In genomic region chr20:58721951-58722371, GRCh38 we compare ENCODE assay signal across 19 cellular contexts. TPM values are rescaled to one million over a fixed set of nuclear protein-coding genes. Genes with fewer than 3 reads are reported as not detected.
DNase-seq lines count a peak whose midpoint lies in the region; ATAC-seq and TF ChIP-seq lines count a peak whose summit lies in the region.
"Had no signal": no experiment of that assay in that cellular context is flagged by ENCODE, and none has a peak within 500 bp of the region (broad histone marks: within the 10 kb centered on the region; RNA-seq: fewer than 3 reads in every experiment).

No MANE protein-coding gene starts in this region.

- peaks cover 2% of the 10 kb centered on the region for H3K36me3 Mint-ChIP-seq in chondrocyte (ENCODE audit: low read depth)

- H3K4me1 ChIP-seq in testis (no peaks in the 10 kb centered on the region), Karpas-422 (ENCODE audit: low read length) (no peaks in the 10 kb centered on the region)

- no peaks in the 10 kb centered on the region for H3K9me2 ChIP-seq in Karpas-422 (replicated peaks; ENCODE audit: insufficient read depth, low read length)

- no peaks in the 10 kb centered on the region for H3K27me3 ChIP-seq in testis
- H3K27me3 ChIP-seq in Karpas-422 (ENCODE audit: low read length): no peaks in the 10 kb centered on the region

- TF ChIP-seq CTCF in NB4 (IDR thresholded peaks at IDR 0.05; ENCODE audit: low read depth, low read length) (no peak), chondrocyte (IDR thresholded peaks at IDR 0.05) (no peak), testis (IDR thresholded peaks at IDR 0.05) (no peak)

- intact Hi-C loops in testis (cut with DNase I; ENCODE audit: low total_unique reads): no loop called here

- H3K27me3 Mint-ChIP-seq in chondrocyte (ENCODE audit: low read depth): peaks cover 37% of the 10 kb centered on the region

- no peak overlapping the region for H2AFZ ChIP-seq in Karpas-422 (ENCODE audit: low read length)
- H2AFZ ChIP-seq: GM23248 had no signal

- peaks cover 16% of the 10 kb centered on the region for H3K9me3 Mint-ChIP-seq in chondrocyte (ENCODE audit: low read depth)

- no peak overlapping the region for H3K27ac ChIP-seq in testis
- no peak overlapping the region for H3K27ac ChIP-seq in Karpas-422 (ENCODE audit: low read length)
- H3K27ac ChIP-seq: brain microvascular endothelial cell, C4-2B, GM23248, VCaP had no signal

- no peak overlapping the region for H3K9ac ChIP-seq in Karpas-422 (ENCODE audit: low read length)
- H3K9ac ChIP-seq: GM23248 had no signal

- H3K9me3 ChIP-seq in testis (no peaks in the 10 kb centered on the region), Karpas-422 (ENCODE audit: low read length) (no peaks in the 10 kb centered on the region)

- H3K36me3 ChIP-seq in testis (ENCODE audit: low read depth, missing control alignments) (no peaks in the 10 kb centered on the region), Karpas-422 (ENCODE audit: insufficient read depth, low read length) (no peaks in the 10 kb centered on the region)
- H3K36me3 ChIP-seq: brain microvascular endothelial cell had no signal

- ATAC-seq in left lobe of liver: peak; percentile 35

- no peaks in the 10 kb centered on the region for H3K79me2 ChIP-seq in Karpas-422 (ENCODE audit: low read length)

- H3K4me3 Mint-ChIP-seq in chondrocyte (ENCODE audit: unreplicated experiment): no peak overlapping the region

- TF ChIP-seq POLR2A in NB4 (IDR thresholded peaks at IDR 0.05; ENCODE audit: extremely low read depth, insufficient read length): no peak
- no peak for TF ChIP-seq POLR2A in testis (IDR thresholded peaks at IDR 0.05)

- no peak overlapping the region for H3K4me2 ChIP-seq in Karpas-422 (ENCODE audit: low read depth, low read length, poor library complexity, severe bottlenecking)

- H3K4me3 ChIP-seq in NB4 (ENCODE audit: low read depth, low read length) (no peak overlapping the region), testis (no peak overlapping the region), Karpas-422 (ENCODE audit: low read length) (no peak overlapping the region)
- H3K4me3 ChIP-seq: GM23248 had no signal

- 72 to 74% methylated on average over 12 to 15 of the region's 15 CpGs for WGBS in testis, 2 donors

- H4K20me1 ChIP-seq in Karpas-422 (ENCODE audit: insufficient read depth, low read depth, low read length): no peaks in the 10 kb centered on the region

- no peaks in the 10 kb centered on the region for H3K4me1 Mint-ChIP-seq in chondrocyte (ENCODE audit: low read depth)

- DNase-seq in NB4 (ENCODE audit: low read depth) (peak; percentile 0), chondrocyte (ENCODE audit: low spot score) (peak; percentile 57), left lobe of liver (ENCODE audit: low spot score) (peak; percentile 24), testis (peak; percentile 37), Karpas-422 (no peak), DMS79 treated with DMSO at 0.1 percent for 48 hours (lab: John Stamatoyannopoulos, UW) (no peak), NCI-H1048 (lab: John Stamatoyannopoulos, UW) (no peak)
- DNase-seq: activated naive CD4-positive, alpha-beta T cell treated with Interleukin-2 at 50 U/mL for 16 hours; brain microvascular endothelial cell; DND-41; effector CD4-positive, alpha-beta T cell; GM23248; mammary epithelial cell; NCI-H2081 treated with DMSO at 0.1 percent for 48 hours; NCI-H526; retina; stimulated activated CD4-positive, alpha-beta T cell treated with anti-CD3 and anti-CD28 coated beads, Interleukin-2, amount 100 ng/mL, for 24 hours had no signal

- no peak overlapping the region for H3K27ac Mint-ChIP-seq in chondrocyte (ENCODE audit: unreplicated experiment)

RNA-seq across cellular contexts. Expression of gene NPEPL1, which starts 29.4 kb away (rescaled TPM):
- total RNA-seq in chondrocyte (10.2 to 32.8 TPM (median 31.3 TPM) in 3 replicates), left lobe of liver (12.8 TPM), testis (10 to 100 TPM; 56.3 to 79.9 TPM)
- polyA plus RNA-seq in testis (ENCODE audit: insufficient read depth, low read depth, low replicate concordance): 47.6 TPM
- total RNA-seq in Karpas-422 (2014; rRNA removed; shearing (Covaris generic); ENCODE audit: low replicate concordance): 16.8 and 30.5 TPM in 2 replicates

Comparison
In these comparisons a context has a peak if more than half of its experiments do, and no peak if none do; other contexts are left out.
1. DNase-seq: peak in NB4 (single experiment), chondrocyte (single experiment), left lobe of liver (single experiment) and testis (single experiment); none in Karpas-422 (single experiment), DMS79 treated with DMSO at 0.1 percent for 48 hours (single experiment) and NCI-H1048 (single experiment).